In genomic region chr14:74257078-74257987, GRCh38 we compare ENCODE assay signal across 8 cellular contexts. TPM values are rescaled to one million over a fixed set of nuclear protein-coding genes. Genes with fewer than 3 reads are reported as not detected.
DNase-seq lines count a peak whose midpoint lies in the region; ATAC-seq, FAIRE-seq and TF ChIP-seq lines count a peak whose summit lies in the region.

No MANE protein-coding gene starts in this region.

- no peak for DNase-seq in BJ (ENCODE audit: low read depth)
- DNase-seq in NCI-H1092 (lab: John Stamatoyannopoulos, UW) = peak; percentile 40
- peak; percentile 65 for DNase-seq in WERI-Rb-1
- no peak for DNase-seq in bronchial epithelial cell (ENCODE audit: low read depth)
- peak; percentile 48 for DNase-seq in kidney tubule cell (ENCODE audit: low spot score)
- DNase-seq in stimulated activated CD4-positive, alpha-beta T cell treated with anti-CD3 and anti-CD28 coated beads, Interleukin-1b, Interleukin-23, amount 100 ng/mL, for 24 hours (ENCODE audit: low read depth in 4 of 4, low spot score in 1 of 4) = peak; percentile 21 to 60 (median 38)

- TF ChIP-seq CTCF in BJ (IDR thresholded peaks at IDR 0.05; ENCODE audit: insufficient read depth, low read depth, low read length) (peak; percentile 60), WERI-Rb-1 (IDR thresholded peaks at IDR 0.05; ENCODE audit: low read depth, low read length) (peak; percentile 83), bronchial epithelial cell (IDR thresholded peaks at IDR 0.05; ENCODE audit: insufficient read depth, low read length, severe bottlenecking) (peak; percentile 78)

- no peak for FAIRE-seq in bronchial epithelial cell (lab: Jason Lieb, UNC)

- H3K9me3 ChIP-seq in WERI-Rb-1 (ENCODE audit: severe bottlenecking) = no peaks in the 10 kb centered on the region

- ATAC-seq in GM21423 (IDR thresholded peaks at IDR 0.05; ENCODE audit: unreplicated experiment) (peak; percentile 67), HG03571 (IDR thresholded peaks at IDR 0.05; ENCODE audit: unreplicated experiment) (no peak)

- POLR2A ChIA-PET in BJ (lab: Charles Lee) = no interaction called here

- peak overlapping the region; percentile 81 for H3K27ac ChIP-seq in WERI-Rb-1

- peak overlapping the region; percentile 37 for H3K4me3 ChIP-seq in BJ (ENCODE audit: low read depth, low read length)
- peak overlapping the region; percentile 67 for H3K4me3 ChIP-seq in WERI-Rb-1 (ENCODE audit: low read depth, low read length)
- peak overlapping the region; percentile 45 for H3K4me3 ChIP-seq in bronchial epithelial cell (ENCODE audit: low read depth, low read length)

- H3K36me3 ChIP-seq in BJ (ENCODE audit: control insufficient read depth, insufficient read depth, low read length) = no peaks in the 10 kb centered on the region
- no peaks in the 10 kb centered on the region for H3K36me3 ChIP-seq in WERI-Rb-1
- H3K36me3 ChIP-seq in bronchial epithelial cell (ENCODE audit: control insufficient read depth, insufficient read depth, low read length) = no peaks in the 10 kb centered on the region

- CTCF ChIA-PET in BJ (lab: Yijun Ruan, JAX) = interaction anchor here (0.6 to 3.0 kb wide), 22 partner anchors 8 to 173 kb away, joined by 3 to 21 read pairs (median 5); partner anchors contain the start of genes ALDH6A1 and VSX2

- H3K27me3 ChIP-seq in BJ (ENCODE audit: control insufficient read depth, insufficient read depth, low read length) = peaks cover 21% of the 10 kb centered on the region
- H3K27me3 ChIP-seq in WERI-Rb-1 (ENCODE audit: insufficient read depth, low read depth, severe bottlenecking) = no peaks in the 10 kb centered on the region
- H3K27me3 ChIP-seq in bronchial epithelial cell (ENCODE audit: control insufficient read depth, insufficient read depth, low read length) = peaks cover 10% of the 10 kb centered on the region

RNA-seq across cellular contexts. Expression of gene VSX2, which starts 18.1 kb away (rescaled TPM):
- polyA plus RNA-seq in BJ (2011; rRNA removed) = not detected in 2 replicates
- not detected in 2 replicates for polyA minus RNA-seq in BJ (2011; rRNA and poly(A)+ RNA removed)
- total RNA-seq in bronchial epithelial cell = not detected in 2 replicates

RNA-seq across cellular contexts. Expression of gene ABCD4, which starts 45.4 kb away (rescaled TPM):
- polyA plus RNA-seq in BJ (2011; rRNA removed) = 8.4 and 12.4 TPM in 2 replicates
- 11.5 and 11.7 TPM in 2 replicates for polyA minus RNA-seq in BJ (2011; rRNA and poly(A)+ RNA removed)
- 13.2 and 14.0 TPM in 2 replicates for total RNA-seq in bronchial epithelial cell

Comparison
In these comparisons a context has a peak if more than half of its experiments do, and no peak if none do; other contexts are left out.
1. DNase-seq: peak in NCI-H1092 (single experiment), WERI-Rb-1 (single experiment), kidney tubule cell (single experiment) and stimulated activated CD4-positive, alpha-beta T cell treated with anti-CD3 and anti-CD28 coated beads, Interleukin-1b, Interleukin-23, amount 100 ng/mL, for 24 hours (4 of 4); none in BJ (single experiment) and bronchial epithelial cell (single experiment).
2. Peak in every context shown above with its lines, with median percentiles within 50 percentile points of each other: H3K4me3 ChIP-seq and CTCF ChIP-seq.